23 cellular contexts compared by ENCODE assay signal in genomic region chr20:32501709-32502108, GRCh38.
DNase-seq lines count a peak whose midpoint lies in the region; ATAC-seq and TF ChIP-seq lines count a peak whose summit lies in the region.
"Had no signal": no experiment of that assay in that cellular context is flagged by ENCODE, and none has a peak within 500 bp of the region (broad histone marks: within the 10 kb centered on the region; RNA-seq: fewer than 3 reads in every experiment).

No MANE protein-coding gene starts in this region.

- no peak overlapping the region for H4K91ac ChIP-seq in mesenchymal stem cell (ENCODE audit: low read length)

- CTCF ChIA-PET in SK-N-SH (lab: Yijun Ruan, JAX): interaction anchor here (1.0 to 2.4 kb wide), 5 partner anchors 16 to 410 kb away, joined by 3 to 8 read pairs (median 3); no protein-coding TSS in a partner anchor
- CTCF ChIA-PET in mammary epithelial cell (lab: Charles Lee; ENCODE audit: low non-redundant PET): no interaction called here

- TF ChIP-seq RAD21 in SK-N-SH (IDR thresholded peaks at IDR 0.05; ENCODE audit: low read length): no peak

- no peak overlapping the region for H3K18ac ChIP-seq in mesenchymal stem cell (ENCODE audit: low read depth in 1 of 2, low read length in 2 of 2)

- peaks cover 6% of the 10 kb centered on the region for H3K27me3 Mint-ChIP-seq in endothelial cell (ENCODE audit: unreplicated experiment)
- H3K27me3 Mint-ChIP-seq: activated naive CD4-positive, alpha-beta T cell treated with anti-CD3 and anti-CD28 coated beads, Interleukin-2, amount 10 ng/mL, durations not matched to agents 7 days and 5 days; B cell; brain had no signal

- H2BK5ac ChIP-seq in mesenchymal stem cell (ENCODE audit: low read depth, low read length, poor library complexity, severe bottlenecking): no peak overlapping the region

- H3K36me3 Mint-ChIP-seq in endothelial cell (ENCODE audit: low read depth, unreplicated experiment): no peaks in the 10 kb centered on the region

- no peak overlapping the region for H2BK15ac ChIP-seq in mesenchymal stem cell (ENCODE audit: low read depth, poor library complexity, severe bottlenecking)

- TF ChIP-seq EP300 in SK-N-SH (IDR thresholded peaks at IDR 0.05; ENCODE audit: borderline replicate concordance in 1 of 2, low read depth in 1 of 2, low read length in 1 of 2): no peak

- ATAC-seq in SK-N-SH treated with all-trans-retinoic acid at 6 μM for 48 hours: no peak
- ATAC-seq: HepG2, left cardiac atrium had no signal

- no peak overlapping the region for H3K23ac ChIP-seq in mesenchymal stem cell (ENCODE audit: low read length in 2 of 2)

- no peak overlapping the region for H2AFZ ChIP-seq in SK-N-SH (ENCODE audit: low read depth)
- H2AFZ ChIP-seq in mammary epithelial cell (ENCODE audit: low read depth, low read length): no peak overlapping the region
- H2AFZ ChIP-seq in mesenchymal stem cell (ENCODE audit: low read depth, low read length): no peak overlapping the region

- no peaks in the 10 kb centered on the region for H4K20me1 ChIP-seq in SK-N-SH (ENCODE audit: insufficient read depth)
- no peaks in the 10 kb centered on the region for H4K20me1 ChIP-seq in mammary epithelial cell (ENCODE audit: insufficient read depth, low read length)

- H3K14ac ChIP-seq in mesenchymal stem cell (ENCODE audit: low read length in 2 of 2): no peak overlapping the region

- H3K27ac ChIP-seq in SK-N-SH (ENCODE audit: low read depth in 2 of 2, low read length in 1 of 2) (no peak overlapping the region), mammary epithelial cell (ENCODE audit: insufficient read depth, low read depth, low read length) (no peak overlapping the region), mesenchymal stem cell (ENCODE audit: low read length, poor library complexity, severe bottlenecking) (no peak overlapping the region), SJCRH30 (no peak overlapping the region)
- H3K27ac ChIP-seq: 22Rv1, epithelial cell of prostate, Peyer's patch, prostate gland had no signal

- in situ Hi-C loops in mammary epithelial cell (cut with MboI; ENCODE audit: low sequenced_read_pairs in 2 of 2): no loop called here

- no peaks in the 10 kb centered on the region for H3F3A ChIP-seq in SK-N-SH (replicated peaks; ENCODE audit: insufficient read depth)

- H3K79me2 ChIP-seq in SK-N-SH (ENCODE audit: insufficient read depth) (no peaks in the 10 kb centered on the region), mammary epithelial cell (ENCODE audit: insufficient read depth, low read length) (no peaks in the 10 kb centered on the region)

- no peaks in the 10 kb centered on the region for H3K79me1 ChIP-seq in mesenchymal stem cell (replicated peaks; ENCODE audit: low read length, poor library complexity, severe bottlenecking)

- POLR2A ChIA-PET in SK-N-SH (lab: Yijun Ruan, JAX): no interaction called here

- no peak overlapping the region for H3K9ac ChIP-seq in SK-N-SH
- no peak overlapping the region for H3K9ac ChIP-seq in mammary epithelial cell (ENCODE audit: insufficient read depth, low read length)
- H3K9ac ChIP-seq in mesenchymal stem cell (ENCODE audit: low read length): no peak overlapping the region

- H3K9me3 Mint-ChIP-seq in endothelial cell (ENCODE audit: unreplicated experiment): no peaks in the 10 kb centered on the region
- H3K9me3 Mint-ChIP-seq: activated naive CD4-positive, alpha-beta T cell treated with anti-CD3 and anti-CD28 coated beads, Interleukin-2, amount 10 ng/mL, durations not matched to agents 7 days and 5 days; neural crest cell had no signal

- dilution Hi-C loops in mammary epithelial cell (cut with HindIII; ENCODE audit: low sequenced_read_pairs): no loop called here

- H3K4me3 Mint-ChIP-seq in endothelial cell (ENCODE audit: unreplicated experiment): no peak overlapping the region
- H3K4me3 Mint-ChIP-seq: activated naive CD4-positive, alpha-beta T cell treated with anti-CD3 and anti-CD28 coated beads, Interleukin-2, amount 10 ng/mL, durations not matched to agents 7 days and 5 days; B cell; brain; mesothelial cell of epicardium; neural crest cell had no signal

- no peaks in the 10 kb centered on the region for H3K9me2 ChIP-seq in SK-N-SH

- H3K9me3 ChIP-seq in SK-N-SH (no peaks in the 10 kb centered on the region; the same call in 1 of the 2 replicates), mammary epithelial cell (replicated peaks; ENCODE audit: insufficient read depth, low read length) (no peaks in the 10 kb centered on the region), mesenchymal stem cell (ENCODE audit: control insufficient read depth, low read length) (no peaks in the 10 kb centered on the region), SJCRH30 (replicated peaks) (no peaks in the 10 kb centered on the region)
- H3K9me3 ChIP-seq: Peyer's patch, prostate gland had no signal

- TF ChIP-seq CTCF in SK-N-SH (IDR thresholded peaks at IDR 0.05): no peak
- TF ChIP-seq CTCF in mammary epithelial cell (conservative IDR thresholded peaks at IDR 0.05 in 1 of 2, IDR thresholded peaks at IDR 0.05 in 1 of 2; ENCODE audit: extremely low read depth in 1 of 2, insufficient read depth in 1 of 2, low read depth in 1 of 2, low read length in 2 of 2): no peak
- TF ChIP-seq CTCF in endothelial cell (IDR thresholded peaks at IDR 0.05; ENCODE audit: unreplicated experiment): no peak

- no peaks in the 10 kb centered on the region for H3K27me3 ChIP-seq in SK-N-SH (ENCODE audit: insufficient read depth)
- no peaks in the 10 kb centered on the region for H3K27me3 ChIP-seq in H7 (ENCODE audit: control insufficient read depth, insufficient read depth, low read length)
- no peaks in the 10 kb centered on the region for H3K27me3 ChIP-seq in mammary epithelial cell (ENCODE audit: insufficient read depth, low read length)
- peaks cover 0 to 6% of the 10 kb centered on the region in 2 experiments for H3K27me3 ChIP-seq in mesenchymal stem cell (ENCODE audit: control insufficient read depth in 1 of 2, insufficient read depth in 1 of 2, low read length in 2 of 2)
- peaks cover 13% of the 10 kb centered on the region; the same call in 1 of the 2 replicates for H3K27me3 ChIP-seq in SJCRH30
- H3K27me3 ChIP-seq: Peyer's patch had no signal

- H2AK5ac ChIP-seq in mesenchymal stem cell (ENCODE audit: low read length, severe bottlenecking): no peak overlapping the region

- DNase-seq in SK-N-SH (no peak), H7 (peak; percentile 3), mammary epithelial cell (peak; percentile 64), mesenchymal stem cell (peak; percentile 66), endothelial cell (ENCODE audit: low spot score) (no peak), SJCRH30 (no peak), AG08395 (ENCODE audit: low spot score) (no peak)
- DNase-seq: activated CD4-positive, alpha-beta T cell treated with anti-CD3 and anti-CD28 coated beads for 4 hours; GDM1; left cardiac atrium; NCI-H1694; stimulated activated CD4-positive, alpha-beta T cell treated with anti-CD3 and anti-CD28 coated beads, Interleukin-4, amount 100 ng/mL, for 1 hour had no signal

- no TSS peak for BruUV-seq in mammary epithelial cell (replicated peaks; lab: Mats Ljungman, UMichigan)

- peaks cover 39% of the 10 kb centered on the region for H3K4me1 Mint-ChIP-seq in endothelial cell (ENCODE audit: unreplicated experiment)
- H3K4me1 Mint-ChIP-seq: activated naive CD4-positive, alpha-beta T cell treated with anti-CD3 and anti-CD28 coated beads, Interleukin-2, amount 10 ng/mL, durations not matched to agents 7 days and 5 days had no signal

- H2BK12ac ChIP-seq in mesenchymal stem cell (ENCODE audit: low read length in 2 of 2): no peak overlapping the region

- peaks cover 0 to 17% of the 10 kb centered on the region in 2 experiments; a peak in 2 of 4 replicates for H3K4me1 ChIP-seq in SK-N-SH (ENCODE audit: control insufficient read depth in 1 of 2, insufficient read depth in 2 of 2, low read depth in 1 of 2, low read length in 1 of 2)
- H3K4me1 ChIP-seq in mammary epithelial cell (ENCODE audit: insufficient read depth, low read length): no peaks in the 10 kb centered on the region
- H3K4me1 ChIP-seq in mesenchymal stem cell (ENCODE audit: control insufficient read depth, insufficient read depth, low read depth, low read length): peaks cover 2% of the 10 kb centered on the region
- H3K4me1 ChIP-seq in SJCRH30: peaks cover 3% of the 10 kb centered on the region; the same call in 1 of the 2 replicates
- H3K4me1 ChIP-seq: Peyer's patch, prostate gland had no signal

- no peak overlapping the region for H3K4ac ChIP-seq in mesenchymal stem cell (ENCODE audit: low read depth in 1 of 2, low read length in 2 of 2)

- no peak overlapping the region for H4K8ac ChIP-seq in mesenchymal stem cell (ENCODE audit: low read length)

- WGBS in SK-N-SH (ENCODE audit: low lambda C conversion rate): 45% methylated on average over 3 of the region's 3 CpGs
- WGBS in mammary epithelial cell (ENCODE audit: low coverage, missing lambda C conversion rate): 59% methylated on average over 3 of the region's 3 CpGs
- 0% methylated on average over 2 of the region's 3 CpGs for WGBS in mesenchymal stem cell

- H3K36me3 ChIP-seq in SK-N-SH (replicated peaks in 1 of 2; ENCODE audit: control insufficient read depth in 1 of 2, insufficient read depth in 2 of 2, low read length in 1 of 2) (no peaks in the 10 kb centered on the region), H7 (replicated peaks; ENCODE audit: control insufficient read depth, insufficient read depth, low read length) (no peaks in the 10 kb centered on the region), mammary epithelial cell (ENCODE audit: insufficient read depth, low read length) (no peaks in the 10 kb centered on the region), mesenchymal stem cell (ENCODE audit: control insufficient read depth in 1 of 2, insufficient read depth in 2 of 2, low read depth in 1 of 2, low read length in 2 of 2) (no peaks in the 10 kb centered on the region), SJCRH30 (no peaks in the 10 kb centered on the region)
- H3K36me3 ChIP-seq: Peyer's patch, prostate gland had no signal

- H3K27ac Mint-ChIP-seq in endothelial cell (ENCODE audit: unreplicated experiment): no peak overlapping the region
- H3K27ac Mint-ChIP-seq: activated naive CD4-positive, alpha-beta T cell treated with anti-CD3 and anti-CD28 coated beads, Interleukin-2, amount 10 ng/mL, durations not matched to agents 7 days and 5 days; B cell; mesothelial cell of epicardium had no signal

- H3K4me2 ChIP-seq in SK-N-SH (no peak overlapping the region), mammary epithelial cell (ENCODE audit: insufficient read depth, low read depth, low read length) (no peak overlapping the region), mesenchymal stem cell (ENCODE audit: low read length, poor library complexity, severe bottlenecking) (no peak overlapping the region)

- H2BK120ac ChIP-seq in mesenchymal stem cell (ENCODE audit: low read depth, low read length): no peak overlapping the region

- intact Hi-C loops in mammary epithelial cell (cut with micrococcal nuclease): no loop called here

- H3K4me3 ChIP-seq in SK-N-SH (ENCODE audit: low read depth in 2 of 2, low read length in 1 of 2) (no peak overlapping the region), H7 (ENCODE audit: insufficient read depth, low read depth, low read length) (no peak overlapping the region), mammary epithelial cell (replicated peaks in 1 of 3; ENCODE audit: insufficient read depth in 1 of 3, low read depth in 2 of 3, low read length in 3 of 3) (no peak overlapping the region), mesenchymal stem cell (ENCODE audit: insufficient read depth in 1 of 2, low read depth in 1 of 2, low read length in 2 of 2) (no peak overlapping the region), SJCRH30 (no peak overlapping the region)
- H3K4me3 ChIP-seq: Peyer's patch, prostate gland had no signal

Comparison
In these comparisons a context has a peak if more than half of its experiments do, and no peak if none do; other contexts are left out.
1. DNase-seq: peak in H7 (single experiment), mammary epithelial cell (single experiment) and mesenchymal stem cell (single experiment); none in SK-N-SH (single experiment), endothelial cell (single experiment), SJCRH30 (0 of 2) and AG08395 (single experiment).